Comparison of ENCODE assay signal across 2 cellular contexts in the genomic region with DNA sequence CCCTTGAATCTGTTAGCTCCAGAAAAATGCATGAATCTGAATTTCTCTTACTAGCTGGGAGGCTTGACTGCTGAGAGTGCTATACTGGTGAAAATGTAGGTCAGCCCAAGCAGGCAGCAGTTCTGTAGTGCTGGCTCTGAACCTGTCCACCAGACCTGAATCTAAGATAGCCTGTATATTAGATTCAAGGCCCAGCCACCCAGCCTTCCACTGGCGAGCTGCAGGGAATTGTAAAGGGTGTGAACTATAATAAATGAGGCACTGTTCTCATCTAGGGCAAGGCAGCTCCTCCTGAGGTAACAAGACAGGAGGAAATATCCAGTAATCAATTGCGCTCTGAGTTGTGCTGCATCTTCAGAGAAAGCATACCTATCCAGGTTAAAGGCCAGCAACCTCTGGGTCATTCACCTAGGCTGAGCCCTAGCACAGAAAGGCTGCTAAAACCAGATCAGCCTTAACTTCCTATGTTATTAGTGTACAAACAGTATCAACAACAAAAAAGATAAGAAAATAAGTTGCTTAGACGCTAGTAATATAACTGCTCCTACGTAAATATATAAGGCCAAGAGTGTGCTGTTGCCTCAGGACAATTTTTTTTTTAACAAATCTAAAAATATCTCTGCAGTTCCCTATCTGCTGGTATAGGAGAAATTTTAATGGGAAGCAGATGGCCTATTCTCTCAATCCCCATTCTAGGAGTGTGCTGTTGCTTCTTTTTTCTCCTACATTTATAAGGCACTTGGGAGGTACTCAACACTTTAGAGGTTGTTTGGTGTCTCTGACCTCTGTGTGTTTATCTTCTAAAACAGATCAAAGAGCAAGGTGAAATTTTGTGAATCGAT.
A peak's percentile ranks its signal among the peaks of the same experiment; 100 is the strongest.
TF ChIP-seq lines count a peak whose summit lies in the region.

No MANE protein-coding gene starts in this region.

TF ChIP-seq in IMR-90, 13 proteins besides CTCF, POLR2A, EP300 and RAD21 (continued from another document):
- TF ChIP-seq SMC3 (IDR thresholded peaks at IDR 0.05; ENCODE audit: low read depth, low read length) (no peak), BHLHE40 (IDR thresholded peaks at IDR 0.05; ENCODE audit: low read depth, low read length) (no peak), RFX5 (IDR thresholded peaks at IDR 0.05; ENCODE audit: low read depth, low read length) (no peak), MAFK (IDR thresholded peaks at IDR 0.05; ENCODE audit: low read depth, low read length) (no peak), RCOR1 (IDR thresholded peaks at IDR 0.05; ENCODE audit: insufficient replicate concordance, low read length) (no peak), CEBPB (IDR thresholded peaks at IDR 0.05; ENCODE audit: low read depth, low read length) (no peak)

TF ChIP-seq in liver, 16 proteins besides CTCF, POLR2A, EP300 and RAD21 (continued from another document):
- no peak for TF ChIP-seq EGR1 (IDR thresholded peaks at IDR 0.05; ENCODE audit: low read depth in 2 of 2)
- TF ChIP-seq, protein P1, sequence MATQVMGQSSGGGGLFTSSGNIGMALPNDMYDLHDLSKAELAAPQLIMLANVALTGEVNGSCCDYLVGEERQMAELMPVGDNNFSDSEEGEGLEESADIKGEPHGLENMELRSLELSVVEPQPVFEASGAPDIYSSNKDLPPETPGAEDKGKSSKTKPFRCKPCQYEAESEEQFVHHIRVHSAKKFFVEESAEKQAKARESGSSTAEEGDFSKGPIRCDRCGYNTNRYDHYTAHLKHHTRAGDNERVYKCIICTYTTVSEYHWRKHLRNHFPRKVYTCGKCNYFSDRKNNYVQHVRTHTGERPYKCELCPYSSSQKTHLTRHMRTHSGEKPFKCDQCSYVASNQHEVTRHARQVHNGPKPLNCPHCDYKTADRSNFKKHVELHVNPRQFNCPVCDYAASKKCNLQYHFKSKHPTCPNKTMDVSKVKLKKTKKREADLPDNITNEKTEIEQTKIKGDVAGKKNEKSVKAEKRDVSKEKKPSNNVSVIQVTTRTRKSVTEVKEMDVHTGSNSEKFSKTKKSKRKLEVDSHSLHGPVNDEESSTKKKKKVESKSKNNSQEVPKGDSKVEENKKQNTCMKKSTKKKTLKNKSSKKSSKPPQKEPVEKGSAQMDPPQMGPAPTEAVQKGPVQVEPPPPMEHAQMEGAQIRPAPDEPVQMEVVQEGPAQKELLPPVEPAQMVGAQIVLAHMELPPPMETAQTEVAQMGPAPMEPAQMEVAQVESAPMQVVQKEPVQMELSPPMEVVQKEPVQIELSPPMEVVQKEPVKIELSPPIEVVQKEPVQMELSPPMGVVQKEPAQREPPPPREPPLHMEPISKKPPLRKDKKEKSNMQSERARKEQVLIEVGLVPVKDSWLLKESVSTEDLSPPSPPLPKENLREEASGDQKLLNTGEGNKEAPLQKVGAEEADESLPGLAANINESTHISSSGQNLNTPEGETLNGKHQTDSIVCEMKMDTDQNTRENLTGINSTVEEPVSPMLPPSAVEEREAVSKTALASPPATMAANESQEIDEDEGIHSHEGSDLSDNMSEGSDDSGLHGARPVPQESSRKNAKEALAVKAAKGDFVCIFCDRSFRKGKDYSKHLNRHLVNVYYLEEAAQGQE (IDR thresholded peaks at IDR 0.05), result no peak
- TF ChIP-seq SP1 (IDR thresholded peaks at IDR 0.05), result peak; percentile 22
- TF ChIP-seq, protein P2, sequence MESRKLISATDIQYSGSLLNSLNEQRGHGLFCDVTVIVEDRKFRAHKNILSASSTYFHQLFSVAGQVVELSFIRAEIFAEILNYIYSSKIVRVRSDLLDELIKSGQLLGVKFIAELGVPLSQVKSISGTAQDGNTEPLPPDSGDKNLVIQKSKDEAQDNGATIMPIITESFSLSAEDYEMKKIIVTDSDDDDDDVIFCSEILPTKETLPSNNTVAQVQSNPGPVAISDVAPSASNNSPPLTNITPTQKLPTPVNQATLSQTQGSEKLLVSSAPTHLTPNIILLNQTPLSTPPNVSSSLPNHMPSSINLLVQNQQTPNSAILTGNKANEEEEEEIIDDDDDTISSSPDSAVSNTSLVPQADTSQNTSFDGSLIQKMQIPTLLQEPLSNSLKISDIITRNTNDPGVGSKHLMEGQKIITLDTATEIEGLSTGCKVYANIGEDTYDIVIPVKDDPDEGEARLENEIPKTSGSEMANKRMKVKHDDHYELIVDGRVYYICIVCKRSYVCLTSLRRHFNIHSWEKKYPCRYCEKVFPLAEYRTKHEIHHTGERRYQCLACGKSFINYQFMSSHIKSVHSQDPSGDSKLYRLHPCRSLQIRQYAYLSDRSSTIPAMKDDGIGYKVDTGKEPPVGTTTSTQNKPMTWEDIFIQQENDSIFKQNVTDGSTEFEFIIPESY (IDR thresholded peaks at IDR 0.05), result no peak
- TF ChIP-seq TAF1 (conservative IDR thresholded peaks at IDR 0.05), result no peak
- peak; percentile 74 for TF ChIP-seq NR2F2 (IDR thresholded peaks at IDR 0.05)
- peak; percentile 10 for TF ChIP-seq YY1 (IDR thresholded peaks at IDR 0.05)
- peak; percentile 99 to 100 for TF ChIP-seq RXRA (IDR thresholded peaks at IDR 0.05)
- peak; percentile 16 for TF ChIP-seq HNF4G (IDR thresholded peaks at IDR 0.05)
TF ChIP-seq in liver: peak in this region for 6.
